ENCODE assay signal across 17 cellular contexts in the genomic region with DNA sequence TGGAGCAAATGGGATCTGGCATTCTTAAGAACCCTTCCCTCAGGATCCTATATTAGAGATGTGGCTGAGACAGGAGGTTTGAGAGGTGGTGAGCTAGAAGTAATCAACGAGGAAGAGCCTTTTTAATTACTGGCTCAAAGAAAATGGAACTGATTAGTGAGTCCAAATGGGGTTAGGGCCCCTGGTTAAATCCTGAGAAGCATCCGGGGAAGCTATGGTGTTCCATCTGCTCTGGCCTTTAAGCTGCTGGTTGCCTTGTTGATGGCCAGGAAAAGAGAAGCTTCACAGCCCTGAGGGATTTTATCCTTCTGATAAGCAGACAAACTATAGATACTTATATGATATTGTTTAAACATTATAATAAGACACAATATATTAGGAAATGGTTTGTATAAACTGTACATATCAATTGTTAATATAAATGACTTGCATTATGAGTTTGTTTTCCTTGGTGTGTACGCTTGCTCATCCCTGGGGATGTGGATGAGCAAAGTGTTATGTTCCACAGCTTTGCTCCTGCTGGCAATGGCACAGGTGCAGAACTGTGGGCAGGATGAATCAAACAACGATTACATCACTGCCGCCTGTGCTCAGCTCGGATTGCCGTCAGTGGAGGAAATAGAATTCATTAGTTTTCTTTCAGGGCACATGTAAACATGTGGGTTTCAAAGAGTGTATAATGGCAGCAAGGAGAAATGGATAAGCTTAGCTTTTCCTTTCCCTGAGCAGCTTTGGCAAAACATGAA.
A peak's percentile ranks its signal among the peaks of the same experiment; 100 is the strongest.
DNase-seq lines count a peak whose midpoint lies in the region; ATAC-seq and TF ChIP-seq lines count a peak whose summit lies in the region.
"Had no signal": no experiment of that assay in that cellular context is flagged by ENCODE, and none has a peak within 500 bp of the region (broad histone marks: within the 10 kb centered on the region; RNA-seq: fewer than 3 reads in every experiment).

No MANE protein-coding gene starts in this region.

- H3K9me3 ChIP-seq in MG63: no peaks in the 10 kb centered on the region

- no peaks in the 10 kb centered on the region for H3K4me1 Mint-ChIP-seq in chondrocyte (ENCODE audit: low read depth)
- H3K4me1 Mint-ChIP-seq: activated CD4-positive, alpha-beta memory T cell treated with anti-CD3 and anti-CD28 coated beads, Interleukin-2, amount 10 ng/mL, durations not matched to agents 7 days and 5 days; naive thymus-derived CD8-positive, alpha-beta T cell had no signal

- H3K36me3 Mint-ChIP-seq in chondrocyte (ENCODE audit: low read depth): no peaks in the 10 kb centered on the region
- H3K36me3 Mint-ChIP-seq: naive thymus-derived CD8-positive, alpha-beta T cell had no signal

- no peak overlapping the region for H3K4me3 ChIP-seq in MG63

- no peak overlapping the region for H3K4me3 Mint-ChIP-seq in chondrocyte (ENCODE audit: unreplicated experiment)
- H3K4me3 Mint-ChIP-seq: activated CD4-positive, alpha-beta memory T cell treated with anti-CD3 and anti-CD28 coated beads, Interleukin-2, amount 10 ng/mL, durations not matched to agents 7 days and 5 days; activated T-cell treated with anti-CD3 and anti-CD28 coated beads, Interleukin-2, amount 50 U/mL, for 72 hours; naive thymus-derived CD8-positive, alpha-beta T cell had no signal

- TF ChIP-seq CTCF in foreskin keratinocyte (conservative IDR thresholded peaks at IDR 0.05) (no peak), chondrocyte (IDR thresholded peaks at IDR 0.05) (no peak)

- no peaks in the 10 kb centered on the region for H3K27me3 Mint-ChIP-seq in chondrocyte (ENCODE audit: low read depth)
- H3K27me3 Mint-ChIP-seq: activated CD4-positive, alpha-beta memory T cell treated with anti-CD3 and anti-CD28 coated beads, Interleukin-2, amount 10 ng/mL, durations not matched to agents 7 days and 5 days; naive thymus-derived CD8-positive, alpha-beta T cell had no signal

- H3K27me3 ChIP-seq in foreskin keratinocyte (no peaks in the 10 kb centered on the region), MG63 (no peaks in the 10 kb centered on the region)

- no peaks in the 10 kb centered on the region for H3K36me3 ChIP-seq in MG63

- no peaks in the 10 kb centered on the region for H3K4me1 ChIP-seq in foreskin keratinocyte

- ATAC-seq in foreskin keratinocyte (peak; percentile 68), GM21423 (IDR thresholded peaks at IDR 0.05; ENCODE audit: unreplicated experiment) (no peak), HG03469 (IDR thresholded peaks at IDR 0.05; ENCODE audit: unreplicated experiment) (no peak)
- ATAC-seq: activated T-cell treated with anti-CD3 and anti-CD28 coated beads, Interleukin-2, amount 50 U/mL, for 72 hours; naive thymus-derived CD8-positive, alpha-beta T cell; SK-N-SH treated with all-trans-retinoic acid at 6 μM for 48 hours had no signal

- H3K27ac Mint-ChIP-seq in chondrocyte (ENCODE audit: unreplicated experiment): no peak overlapping the region
- H3K27ac Mint-ChIP-seq: activated CD4-positive, alpha-beta memory T cell treated with anti-CD3 and anti-CD28 coated beads, Interleukin-2, amount 10 ng/mL, durations not matched to agents 7 days and 5 days; activated T-cell treated with anti-CD3 and anti-CD28 coated beads, Interleukin-2, amount 50 U/mL, for 72 hours had no signal

- H3K27ac ChIP-seq in foreskin keratinocyte: no peak overlapping the region
- H3K27ac ChIP-seq: HL-60 had no signal

- H3K9me3 Mint-ChIP-seq in chondrocyte (ENCODE audit: low read depth): peaks cover 8% of the 10 kb centered on the region

- DNase-seq in A172 (ENCODE audit: low spot score): peak; percentile 17
- peak; percentile 8 for DNase-seq in H4 (ENCODE audit: low spot score)
- DNase-seq in NCI-H69 (lab: John Stamatoyannopoulos, UW): peak; percentile 89
- peak in 1 of 2 donors; percentile 1 for DNase-seq in foreskin keratinocyte
- DNase-seq in chondrocyte (ENCODE audit: low spot score): no peak
- no peak for DNase-seq in MG63
- DNase-seq: activated CD4-positive, alpha-beta memory T cell treated with anti-CD3 and anti-CD28 coated beads, Interleukin-2, amount 10 ng/mL, durations not matched to agents 7 days and 5 days; activated T-cell treated with anti-CD3 and anti-CD28 coated beads, Interleukin-2, amount 50 U/mL, for 72 hours; foreskin fibroblast; KG1; mammary epithelial cell; naive thymus-derived CD8-positive, alpha-beta T cell; NCI-H187 treated with DMSO at 0.1 percent for 48 hours had no signal

Comparison
In these comparisons a context has a peak if more than half of its experiments do, and no peak if none do; other contexts are left out.
1. DNase-seq: peak in A172 (single experiment), H4 (single experiment) and NCI-H69 (single experiment); none in chondrocyte (single experiment) and MG63 (single experiment).